31 cellular contexts compared by ENCODE assay signal in genomic region chrX:25548806-25549205, GRCh38.
"Had no signal": no experiment of that assay in that cellular context is flagged by ENCODE, and none has a peak within 500 bp of the region (broad histone marks: within the 10 kb centered on the region; RNA-seq: fewer than 3 reads in every experiment).

No MANE protein-coding gene starts in this region.

- H3K27me3 ChIP-seq: ascending aorta, body of pancreas, cardiac muscle cell, MG63, SJCRH30 had no signal

- DNase-seq: activated B cell treated with CpG ODN at 0.5 μM for 24 hours; activated CD4-positive, alpha-beta T cell treated with anti-CD3 and anti-CD28 coated beads for 1 hour; activated CD4-positive, alpha-beta T cell treated with anti-CD3 and anti-CD28 coated beads, Interleukin-2, amount 10 ng/mL, durations not matched to agents 24 days and 14 days; activated CD4-positive, alpha-beta T cell treated with anti-CD3 and anti-CD28 coated beads, Interleukin-2, amount 50 U/mL, for 48 hours; activated CD8-positive, alpha-beta memory T cell treated with anti-CD3 and anti-CD28 coated beads, Interleukin-2, amount 10 ng/mL, durations not matched to agents 7 days and 5 days; activated effector memory CD4-positive, alpha-beta T cell treated with anti-CD3 and anti-CD28 coated beads, Interleukin-2, amount 50 U/mL, for 16 hours; activated naive CD4-positive, alpha-beta T cell treated with Interleukin-2 at 50 U/mL for 16 hours; activated naive CD8-positive, alpha-beta T cell treated with anti-CD3 and anti-CD28 coated beads, Interleukin-2, amount 50 U/mL, for 24 hours; activated T-cell treated with anti-CD3 and anti-CD28 coated beads, Interleukin-2, amount 50 U/mL, for 24 hours; amniotic stem cell; body of pancreas; MG63; MV-4-11; NCI-H1092 treated with DMSO at 0.1 percent for 48 hours; NCI-H1417 treated with DMSO at 0.1 percent for 48 hours; NCI-H1694; NCI-H2029; NCI-H2107; NCI-H2171 treated with DMSO at 0.1 percent for 48 hours; NCI-H226; NCI-H526; NCI-H82; Right ventricle myocardium superior; RPMI8226; SJCRH30; T-helper 17 cell; T-helper 9 cell had no signal

- H3K36me3 ChIP-seq: ascending aorta, cardiac muscle cell, MG63, SJCRH30 had no signal

- H3K27ac ChIP-seq: ascending aorta, body of pancreas, cardiac muscle cell, SJCRH30 had no signal

- H3K9me3 ChIP-seq: ascending aorta, body of pancreas, MG63, SJCRH30 had no signal

- H3K4me3 ChIP-seq: ascending aorta, body of pancreas, cardiac muscle cell, MG63, SJCRH30 had no signal

- ATAC-seq: activated CD8-positive, alpha-beta memory T cell treated with anti-CD3 and anti-CD28 coated beads, Interleukin-2, amount 10 ng/mL, durations not matched to agents 7 days and 5 days; activated naive CD4-positive, alpha-beta T cell treated with anti-CD3 and anti-CD28 coated beads, Interleukin-2, amount 50 U/mL, for 72 hours; activated naive CD8-positive, alpha-beta T cell treated with anti-CD3 and anti-CD28 coated beads, Interleukin-2, amount 50 U/mL, for 24 hours; body of pancreas; SK-N-SH treated with all-trans-retinoic acid at 6 μM for 48 hours; T-helper 17 cell had no signal

- H3K4me1 ChIP-seq: ascending aorta, body of pancreas, SJCRH30 had no signal
